ENCODE assay signal across 14 cellular contexts in the genomic region with DNA sequence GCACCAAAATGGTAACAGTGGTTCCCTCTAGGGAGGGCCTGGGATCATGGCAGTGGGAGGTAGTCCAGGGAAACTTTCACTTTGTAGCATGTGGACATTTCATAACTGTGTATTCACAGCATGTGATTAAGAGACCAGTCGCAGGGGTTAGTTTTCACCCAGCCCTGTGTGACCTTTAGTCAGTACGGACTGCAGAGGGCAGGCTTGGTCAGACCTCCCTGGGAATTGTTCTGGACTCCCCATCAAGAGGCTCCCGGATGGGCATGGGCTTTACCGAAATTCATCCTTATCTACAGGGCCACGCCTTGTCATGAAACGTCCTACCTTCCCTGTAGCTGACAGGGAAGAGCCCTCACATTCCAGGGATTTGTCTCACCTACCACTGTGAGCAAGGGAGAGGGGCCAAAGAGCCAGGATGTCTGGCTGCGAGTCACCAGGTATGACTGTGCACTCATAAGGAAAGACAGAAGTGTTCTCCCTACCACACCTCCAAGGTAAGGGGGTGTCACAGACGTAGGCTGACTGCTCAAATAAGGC. TPM values are rescaled to one million over a fixed set of nuclear protein-coding genes. Genes with fewer than 3 reads are reported as not detected.
DNase-seq lines count a peak whose midpoint lies in the region; ATAC-seq, FAIRE-seq and TF ChIP-seq lines count a peak whose summit lies in the region.
"Had no signal": no experiment of that assay in that cellular context is flagged by ENCODE, and none has a peak within 500 bp of the region (broad histone marks: within the 10 kb centered on the region; RNA-seq: fewer than 3 reads in every experiment).

No MANE protein-coding gene starts in this region.

- peak overlapping the region; percentile 45 for H2AK9ac ChIP-seq in IMR-90 (replicated peaks; ENCODE audit: low read depth, low read length, poor library complexity)

- no TSS peak for BruUV-seq in IMR-90 (replicated peaks; lab: Mats Ljungman, UMichigan)

- H3K4me2 ChIP-seq in IMR-90 (ENCODE audit: low read depth, low read length) = no peak overlapping the region

- H3K27me3 ChIP-seq in IMR-90 (ENCODE audit: control insufficient read depth, insufficient read depth, low read length) (no peaks in the 10 kb centered on the region), endodermal cell (ENCODE audit: control insufficient read depth, insufficient read depth, low read length, poor library complexity, severe bottlenecking) (no peaks in the 10 kb centered on the region), suprapubic skin (no peaks in the 10 kb centered on the region), ovary (no peaks in the 10 kb centered on the region)

- no peak overlapping the region for H3K4me3 Mint-ChIP-seq in endodermal cell
- H3K4me3 Mint-ChIP-seq: T-helper 1 cell treated with Interleukin-12 subunit alpha and Interleukin-12 subunit beta and Interleukin-4 antibody, amounts not matched to agents 30 μg/mL and 1 μg/mL, for 36 hours had no signal

- H3K14ac ChIP-seq in IMR-90 (replicated peaks; ENCODE audit: low read depth, low read length) = peak overlapping the region; percentile 42; the same call in 1 of the 2 replicates

- no peak overlapping the region for H4K91ac ChIP-seq in IMR-90 (ENCODE audit: insufficient read depth, low read depth, low read length)

- no peak overlapping the region for H3K27ac ChIP-seq in IMR-90 (ENCODE audit: insufficient read depth, low read length)
- no peak overlapping the region for H3K27ac ChIP-seq in endodermal cell (ENCODE audit: low read depth, low read length)
- peak overlapping the region; percentile 37 to 63 for H3K27ac ChIP-seq in kidney (ENCODE audit: low read depth in 2 of 2, low read length in 2 of 2)
- H3K27ac ChIP-seq in suprapubic skin = peak overlapping the region; percentile 82
- no peak overlapping the region for H3K27ac ChIP-seq in ovary

- dilution Hi-C loops in IMR-90 (cut with HindIII; ENCODE audit: low sequenced_read_pairs, unreplicated experiment) = no loop called here

- peaks cover 35% of the 10 kb centered on the region for H3K4me1 Mint-ChIP-seq in endodermal cell

- H3K56ac ChIP-seq in IMR-90 (ENCODE audit: extremely low read depth, insufficient read depth, low read length) = no peak overlapping the region

- in situ Hi-C loops in IMR-90 (cut with MboI; ENCODE audit: low sequenced_read_pairs) = no loop called here

- peak; percentile 21; the same call in 1 of the 2 replicates for ATAC-seq in IMR-90 (ENCODE audit: low read depth)
- no peak for ATAC-seq in HG03095 (IDR thresholded peaks at IDR 0.05; ENCODE audit: unreplicated experiment)

- H3K4me1 ChIP-seq in IMR-90 (ENCODE audit: control insufficient read depth, insufficient read depth, low read length) (peaks cover 27% of the 10 kb centered on the region), endodermal cell (ENCODE audit: control insufficient read depth, insufficient read depth, low read length) (peaks cover 17% of the 10 kb centered on the region), kidney (ENCODE audit: control insufficient read depth in 1 of 2, insufficient read depth in 1 of 2, low read depth in 1 of 2, low read length in 2 of 2) (peaks cover 41 to 50% of the 10 kb centered on the region in 2 donors), suprapubic skin (peaks cover 39% of the 10 kb centered on the region), ovary (ENCODE audit: insufficient read depth) (peaks cover 26% of the 10 kb centered on the region)

- H2BK120ac ChIP-seq in IMR-90 (ENCODE audit: low read depth, low read length) = no peak overlapping the region

- no peaks in the 10 kb centered on the region for H3K27me3 Mint-ChIP-seq in endodermal cell (ENCODE audit: insufficient read depth)

- no peak overlapping the region for H4K5ac ChIP-seq in IMR-90 (ENCODE audit: low read depth, low read length)

- no peaks in the 10 kb centered on the region for H3K9me3 ChIP-seq in IMR-90 (ENCODE audit: control insufficient read depth, insufficient read depth, low read length)
- no peaks in the 10 kb centered on the region for H3K9me3 ChIP-seq in endodermal cell (ENCODE audit: control insufficient read depth, low read length)
- no peaks in the 10 kb centered on the region for H3K9me3 ChIP-seq in kidney (ENCODE audit: control insufficient read depth in 1 of 2, low read length in 2 of 2)
- H3K9me3 ChIP-seq in suprapubic skin = no peaks in the 10 kb centered on the region
- H3K9me3 ChIP-seq in ovary = no peaks in the 10 kb centered on the region

- CTCF ChIA-PET in IMR-90 (lab: Yijun Ruan, JAX) = interaction anchor here (1.2 kb wide), 1 partner anchor 76 kb away, joined by 3 read pairs; no protein-coding TSS in a partner anchor

- no peak overlapping the region for H4K8ac ChIP-seq in IMR-90 (ENCODE audit: low read depth in 2 of 2, low read length in 2 of 2)

- 76% methylated on average over 3 of the region's 8 CpGs; no CpG with 5 or more reads in 1 of the 2 experiments for WGBS in IMR-90 (ENCODE audit: extremely low coverage in 2 of 2, insufficient read length in 1 of 2), 2 experiments
- WGBS in endodermal cell (ENCODE audit: insufficient coverage in 1 of 2, insufficient read length in 1 of 2), 2 experiments = 61 to 90% methylated on average over 3 to 8 of the region's 8 CpGs
- WGBS in suprapubic skin = 78% methylated on average over 8 of the region's 8 CpGs
- WGBS in ovary, 3 donors = 66 to 75% (median 70%) methylated on average over 8 of the region's 8 CpGs

- TF ChIP-seq CTCF in IMR-90 (conservative IDR thresholded peaks at IDR 0.05; ENCODE audit: low read depth, low read length) (no peak), endodermal cell (conservative IDR thresholded peaks at IDR 0.05) (no peak), kidney (IDR thresholded peaks at IDR 0.05; ENCODE audit: borderline replicate concordance, extremely low read depth, insufficient read depth) (no peak), suprapubic skin (IDR thresholded peaks at IDR 0.05) (no peak), ovary (IDR thresholded peaks at IDR 0.05) (no peak)

- H2BK20ac ChIP-seq in IMR-90 (ENCODE audit: low read depth, low read length) = no peak overlapping the region

- H2BK5ac ChIP-seq in IMR-90 (ENCODE audit: low read depth, low read length, poor library complexity, severe bottlenecking) = no peak overlapping the region

- FAIRE-seq in kidney (lab: Jason Lieb, UNC) = no peak

- TF ChIP-seq RAD21 in IMR-90 (IDR thresholded peaks at IDR 0.05; ENCODE audit: low read length) = no peak

- H3K9me3 Mint-ChIP-seq in endodermal cell = no peaks in the 10 kb centered on the region
- H3K9me3 Mint-ChIP-seq: T-helper 1 cell treated with Interleukin-12 subunit alpha and Interleukin-12 subunit beta and Interleukin-4 antibody, amounts not matched to agents 30 μg/mL and 1 μg/mL, for 36 hours had no signal

- H3K9ac ChIP-seq in IMR-90 (ENCODE audit: low read depth, low read length) (no peak overlapping the region), endodermal cell (ENCODE audit: extremely low read depth, low read length, poor library complexity, severe bottlenecking) (no peak overlapping the region), kidney (ENCODE audit: low read length in 2 of 2) (peak overlapping the region in 1 of 2 donors; percentile 17)

- DNase-seq in IMR-90 (peak; percentile 33), endodermal cell (no peak), kidney (peak; percentile 55), suprapubic skin (ENCODE audit: low spot score in 2 of 2) (no peak), AML-193 (lab: John Stamatoyannopoulos, UW) (no peak), ovary (no peak), H4 (ENCODE audit: low spot score) (no peak)
- DNase-seq: activated CD8-positive, alpha-beta memory T cell treated with anti-CD3 and anti-CD28 coated beads, Interleukin-2, amount 50 U/mL, for 48 hours; caudate nucleus; NCI-H526; stimulated activated CD4-positive, alpha-beta T cell treated with anti-CD3 and anti-CD28 coated beads, Interleukin-2, amount 100 ng/mL, for 24 hours; substantia nigra had no signal

- H3K18ac ChIP-seq in IMR-90 (ENCODE audit: low read depth, low read length) = no peak overlapping the region

- intact Hi-C loops in IMR-90 (cut with micrococcal nuclease) (no loop called here), kidney (cut with DNase I) (no loop called here), ovary (cut with DNase I) (no loop called here)

- peaks cover 18% of the 10 kb centered on the region for H4K20me1 ChIP-seq in IMR-90 (ENCODE audit: insufficient read depth, low read length)

- no peak overlapping the region for H3K23ac ChIP-seq in IMR-90 (ENCODE audit: low read depth, low read length)

- H3K36me3 ChIP-seq in IMR-90 (ENCODE audit: control insufficient read depth, insufficient read depth, low read length) = peaks cover 54% of the 10 kb centered on the region
- peaks cover 47% of the 10 kb centered on the region for H3K36me3 ChIP-seq in endodermal cell (ENCODE audit: control insufficient read depth, insufficient read depth, low read length)
- H3K36me3 ChIP-seq in kidney (ENCODE audit: control insufficient read depth in 1 of 2, insufficient read depth in 2 of 2, low read length in 2 of 2) = peaks cover 40 to 68% of the 10 kb centered on the region in 2 donors
- peaks cover 96% of the 10 kb centered on the region for H3K36me3 ChIP-seq in suprapubic skin
- H3K36me3 ChIP-seq in ovary = no peaks in the 10 kb centered on the region

- no peak overlapping the region for H2AK5ac ChIP-seq in IMR-90 (ENCODE audit: low read depth, low read length)

- H3K4me3 ChIP-seq in IMR-90 (ENCODE audit: insufficient read depth, low read depth, low read length) (no peak overlapping the region), endodermal cell (ENCODE audit: low read length) (no peak overlapping the region), kidney (ENCODE audit: low read length in 2 of 2) (no peak overlapping the region), suprapubic skin (no peak overlapping the region), ovary (no peak overlapping the region)

- peaks cover 0 to 35% of the 10 kb centered on the region in 2 experiments; a peak in 2 of 4 replicates for H3K79me1 ChIP-seq in IMR-90 (ENCODE audit: low read depth in 1 of 2, low read length in 2 of 2)

- H3K4ac ChIP-seq in IMR-90 (ENCODE audit: low read depth, low read length) = no peak overlapping the region

- no peak for TF ChIP-seq EP300 in suprapubic skin (IDR thresholded peaks at IDR 0.05)
- no peak for TF ChIP-seq EP300 in ovary (IDR thresholded peaks at IDR 0.05)

- peaks cover 22% of the 10 kb centered on the region for H3K9me1 ChIP-seq in IMR-90 (ENCODE audit: insufficient read depth, low read length)

- TF ChIP-seq POLR2A in IMR-90 (IDR thresholded peaks at IDR 0.05; ENCODE audit: low read depth, low read length) (no peak), suprapubic skin (IDR thresholded peaks at IDR 0.05) (no peak), ovary (IDR thresholded peaks at IDR 0.05) (no peak)

- H2AFZ ChIP-seq in IMR-90 (replicated peaks; ENCODE audit: low read length, poor library complexity) = no peak overlapping the region

- POLR2A ChIA-PET in IMR-90 (lab: Charles Lee; ENCODE audit: unreplicated experiment) = no interaction called here

- no peak overlapping the region for H2BK15ac ChIP-seq in IMR-90 (ENCODE audit: low read depth, low read length)

- H3K36me3 Mint-ChIP-seq in endodermal cell (ENCODE audit: low read depth) = peaks cover 51% of the 10 kb centered on the region

- peak overlapping the region; percentile 78 for H3K27ac Mint-ChIP-seq in endodermal cell
- H3K27ac Mint-ChIP-seq: T-helper 1 cell treated with Interleukin-12 subunit alpha and Interleukin-12 subunit beta and Interleukin-4 antibody, amounts not matched to agents 30 μg/mL and 1 μg/mL, for 36 hours had no signal

RNA-seq across cellular contexts. Expression of a gene that starts 19.9 kb away (rescaled TPM):
- 0.28 and 0.36 TPM in 2 replicates for total RNA-seq in IMR-90 (2012; rRNA removed)
- polyA plus RNA-seq in IMR-90 (2012; rRNA removed) = 1.0 and 1.3 TPM in 2 replicates
- polyA plus RNA-seq in IMR-90 (2012; cell fraction: cytosol; rRNA removed) = 0.89 and 1.2 TPM in 2 replicates
- polyA plus RNA-seq in IMR-90 (2012; cell fraction: nucleus; rRNA removed; ENCODE audit: low replicate concordance) = 0.37 and 0.38 TPM in 2 replicates
- total RNA-seq in endodermal cell = 10 to 100 TPM; 44.9 to 47.1 TPM
- 27.5 TPM for polyA plus RNA-seq in endodermal cell (2013, experiment 1 of 2)
- polyA plus RNA-seq in endodermal cell (2013, experiment 2 of 2) = 26.7 TPM
- total RNA-seq in kidney = 1,327 TPM
- 27,893 TPM for polyA plus RNA-seq in kidney (ENCODE audit: insufficient read depth, low read depth, low replicate concordance)
- total RNA-seq in suprapubic skin = 100 to 1,000 TPM; 242 to 601 (median 378) TPM
- 100 to 1,000 TPM; 110 to 380 (median 269) TPM for total RNA-seq in ovary
- 100 to 1,000 TPM; 635 to 827 TPM for polyA plus RNA-seq in ovary
- total RNA-seq in H4 (2014; rRNA removed; shearing (Covaris generic)) = 338 and 380 TPM in 2 replicates

RNA-seq across cellular contexts. Expression of a gene that starts 40.6 kb away (rescaled TPM):
- total RNA-seq in IMR-90 (2012; rRNA removed) = 88.0 and 92.8 TPM in 2 replicates
- 63.8 and 67.1 TPM in 2 replicates for polyA plus RNA-seq in IMR-90 (2012; rRNA removed)
- 62.2 and 66.5 TPM in 2 replicates for polyA plus RNA-seq in IMR-90 (2012; cell fraction: cytosol; rRNA removed)
- polyA plus RNA-seq in IMR-90 (2012; cell fraction: nucleus; rRNA removed; ENCODE audit: low replicate concordance) = 59.0 and 59.6 TPM in 2 replicates
- 10 to 100 TPM; 51.3 to 52.2 TPM for total RNA-seq in endodermal cell
- 33.0 TPM for polyA plus RNA-seq in endodermal cell (2013, experiment 1 of 2)
- 31.1 TPM for polyA plus RNA-seq in endodermal cell (2013, experiment 2 of 2)
- 132 TPM for total RNA-seq in kidney
- polyA plus RNA-seq in kidney (ENCODE audit: insufficient read depth, low read depth, low replicate concordance) = 109 TPM
- 10 to 100 TPM; 47.5 to 94.7 (median 70.9) TPM for total RNA-seq in suprapubic skin
- 10 to 100 TPM; 39.4 to 89.7 (median 69.9) TPM for total RNA-seq in ovary
- 10 to 100 TPM; 51.0 to 57.6 TPM for polyA plus RNA-seq in ovary
- 38.7 and 41.9 TPM in 2 replicates for total RNA-seq in H4 (2014; rRNA removed; shearing (Covaris generic))

Comparison
In these comparisons a context has a peak if more than half of its experiments do, and no peak if none do; other contexts are left out.
1. DNase-seq: peak in IMR-90 (single experiment) and kidney (single experiment); none in endodermal cell (single experiment), suprapubic skin (0 of 2), AML-193 (0 of 2), ovary (0 of 5) and H4 (single experiment).
2. H3K27ac ChIP-seq: peak in kidney (2 of 2) and suprapubic skin (single experiment); none in IMR-90 (single experiment), endodermal cell (single experiment) and ovary (0 of 2).
3. RNA of a gene that starts 19.9 kb away (total RNA-seq): 1,327 TPM in kidney (single experiment), 242 to 601 TPM in suprapubic skin, 338 to 380 TPM in H4, 110 to 380 TPM in ovary and 44.9 to 47.1 TPM in endodermal cell; 0.28 to 0.36 TPM in IMR-90; every median in the first group is over 10 times any median in the second.